ENCODE assay signal across 9 cellular contexts in the genomic region with DNA sequence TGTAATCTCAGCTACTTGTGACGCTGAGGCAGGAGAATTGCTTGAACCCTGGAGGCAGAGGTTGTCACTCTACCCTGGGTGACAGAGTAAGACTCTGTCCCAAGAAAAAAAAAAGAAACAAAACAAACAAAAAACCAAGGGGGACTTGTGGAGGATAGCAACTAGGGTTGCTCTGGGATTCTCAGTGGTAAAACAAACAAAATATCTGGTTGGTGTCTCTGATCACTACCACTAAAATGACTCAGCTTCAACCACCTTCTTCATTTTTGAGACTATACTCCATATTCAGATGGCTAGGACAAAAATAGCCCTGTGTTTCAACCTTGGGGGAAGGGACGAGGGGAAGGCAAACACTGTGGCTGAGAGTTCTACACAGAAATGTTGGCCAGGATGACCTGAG.
DNase-seq lines count a peak whose midpoint lies in the region; ATAC-seq lines count a peak whose summit lies in the region.
"Had no signal": no experiment of that assay in that cellular context is flagged by ENCODE, and none has a peak within 500 bp of the region (broad histone marks: within the 10 kb centered on the region; RNA-seq: fewer than 3 reads in every experiment).

No MANE protein-coding gene starts in this region.

- no peak overlapping the region for H3K4me3 ChIP-seq in effector memory CD4-positive, alpha-beta T cell (ENCODE audit: insufficient read depth, low read depth, low read length, poor library complexity, severe bottlenecking)

- H3K4me1 ChIP-seq in effector memory CD4-positive, alpha-beta T cell (ENCODE audit: control insufficient read depth, insufficient read depth, low read length, poor library complexity, severe bottlenecking): no peaks in the 10 kb centered on the region

- no peaks in the 10 kb centered on the region for H3K9me3 ChIP-seq in effector memory CD4-positive, alpha-beta T cell (ENCODE audit: control insufficient read depth, low read length)

- no peak overlapping the region for H3K27ac ChIP-seq in effector memory CD4-positive, alpha-beta T cell (ENCODE audit: insufficient read depth, low read length, poor library complexity, severe bottlenecking)

- H3K36me3 ChIP-seq in effector memory CD4-positive, alpha-beta T cell (ENCODE audit: control insufficient read depth, insufficient read depth, low read length): no peaks in the 10 kb centered on the region

- H3K27me3 ChIP-seq in effector memory CD4-positive, alpha-beta T cell (replicated peaks; ENCODE audit: control insufficient read depth, insufficient read depth, low read length, poor library complexity, severe bottlenecking): no peaks in the 10 kb centered on the region

- DNase-seq in iris pigment epithelial cell (ENCODE audit: low read depth) (peak; percentile 55), HCEC 1CT (no peak), NCI-H1417 (lab: John Stamatoyannopoulos, UW) (no peak)
- no peak for DNase-seq in stimulated activated CD8-positive, alpha-beta memory T cell treated with anti-CD3 and anti-CD28 coated beads, Interleukin-4, amount 100 ng/mL, for 48 hours
- DNase-seq in effector memory CD4-positive, alpha-beta T cell: no peak
- DNase-seq: activated CD4-positive, alpha-beta T cell treated with anti-CD3 and anti-CD28 coated beads for 1 hour had no signal

- ATAC-seq in GM18519 (IDR thresholded peaks at IDR 0.05; ENCODE audit: low FRiP score, unreplicated experiment): peak; percentile 91
- ATAC-seq in GM21723 (IDR thresholded peaks at IDR 0.05; ENCODE audit: unreplicated experiment): peak; percentile 90
- peak; percentile 90 for ATAC-seq in HG03565 (IDR thresholded peaks at IDR 0.05; ENCODE audit: unreplicated experiment)
